Comparison of ENCODE assay signal across 20 cellular contexts in the genomic region with DNA sequence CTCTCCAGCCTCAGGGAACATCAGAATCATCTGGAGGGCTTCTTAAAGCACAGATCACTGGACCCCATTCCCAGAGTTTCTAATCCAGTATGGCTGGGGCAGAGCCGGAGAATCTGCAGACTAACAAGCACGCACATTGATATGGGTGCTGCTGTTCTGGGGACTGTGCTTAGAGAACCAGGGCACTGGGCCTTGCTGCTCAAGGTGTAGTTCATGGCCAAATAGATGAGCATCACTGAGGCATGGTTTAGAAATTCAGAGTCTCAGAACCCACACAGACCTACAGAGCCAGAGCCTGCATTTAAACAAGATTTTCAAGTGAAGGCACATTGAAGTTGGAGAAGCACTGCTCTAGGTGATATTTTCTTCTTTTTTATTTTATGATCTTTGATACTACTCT.
A peak's percentile ranks its signal among the peaks of the same experiment; 100 is the strongest.
DNase-seq lines count a peak whose midpoint lies in the region; ATAC-seq, FAIRE-seq and TF ChIP-seq lines count a peak whose summit lies in the region.
"Had no signal": no experiment of that assay in that cellular context is flagged by ENCODE, and none has a peak within 500 bp of the region (broad histone marks: within the 10 kb centered on the region; RNA-seq: fewer than 3 reads in every experiment).

No MANE protein-coding gene starts in this region.

- no peak overlapping the region for H3K27ac Mint-ChIP-seq in stimulated activated memory B cell treated with anti-CD40 and anti-IgM and Interleukin-4, amounts not matched to agents 10 μg/mL and 1 μg/mL and 100 μg/mL, for 72 hours
- H3K27ac Mint-ChIP-seq: B cell; CD4-positive, alpha-beta T cell; CD8-positive, alpha-beta T cell had no signal

- H3K4me3 Mint-ChIP-seq in stimulated activated memory B cell treated with anti-CD40 and anti-IgM and Interleukin-4, amounts not matched to agents 10 μg/mL and 1 μg/mL and 100 μg/mL, for 72 hours = no peak overlapping the region
- H3K4me3 Mint-ChIP-seq: B cell; CD4-positive, alpha-beta T cell; CD8-positive, alpha-beta T cell had no signal

- no peaks in the 10 kb centered on the region for H3K27me3 Mint-ChIP-seq in stimulated activated memory B cell treated with anti-CD40 and anti-IgM and Interleukin-4, amounts not matched to agents 10 μg/mL and 1 μg/mL and 100 μg/mL, for 72 hours
- H3K27me3 Mint-ChIP-seq: B cell; CD4-positive, alpha-beta T cell had no signal

- H3K4me1 Mint-ChIP-seq in stimulated activated memory B cell treated with anti-CD40 and anti-IgM and Interleukin-4, amounts not matched to agents 10 μg/mL and 1 μg/mL and 100 μg/mL, for 72 hours = no peaks in the 10 kb centered on the region
- H3K4me1 Mint-ChIP-seq: B cell had no signal

- no peaks in the 10 kb centered on the region for H4K20me1 ChIP-seq in K562 (replicated peaks; ENCODE audit: control insufficient read depth, insufficient read depth, low read length)
- H4K20me1 ChIP-seq: BLaER1 treated with 17β-estradiol and CSF1 and Interleukin-3, amounts not matched to agents 10 nM and 100 nM had no signal

- H3K9me1 ChIP-seq in K562 (ENCODE audit: control insufficient read depth, insufficient read depth, low read length) = no peaks in the 10 kb centered on the region

- DNase-seq in K562 (ENCODE audit: extremely low read depth in 1 of 4, low spot score in 3 of 4) (no peak), mesenchymal stem cell (no peak), NCI-H82 treated with DMSO at 0.1 percent for 48 hours (lab: John Stamatoyannopoulos, UW; ENCODE audit: unreplicated experiment) (no peak)
- DNase-seq: AML-193; Caco-2; Calu3; CD4-positive, alpha-beta T cell; CD8-positive, alpha-beta T cell; DMS79 treated with DMSO at 0.1 percent for 48 hours; GF-D8 had no signal

- no peak overlapping the region for H3K23ac ChIP-seq in mesenchymal stem cell (ENCODE audit: low read length in 2 of 2)

- POLR2A ChIA-PET in K562 (lab: Yijun Ruan, JAX) = interaction anchor here (0.6 kb wide), 1 partner anchor 17 kb away, joined by 3 read pairs; no protein-coding TSS in a partner anchor

- no peak overlapping the region for H3K4me3 ChIP-seq in K562
- H3K4me3 ChIP-seq in mesenchymal stem cell (ENCODE audit: insufficient read depth in 1 of 2, low read depth in 1 of 2, low read length in 2 of 2) = no peak overlapping the region
- H3K4me3 ChIP-seq: A549; BLaER1 treated with 17β-estradiol and CSF1 and Interleukin-3, amounts not matched to agents 10 nM and 100 nM had no signal

- ATAC-seq in K562 = peak; percentile 52
- peak; percentile 51 for ATAC-seq in stimulated activated memory B cell treated with anti-CD40 and anti-IgM and Interleukin-4, amounts not matched to agents 10 μg/mL and 1 μg/mL and 100 μg/mL, for 72 hours
- no peak for ATAC-seq in HG03520 (IDR thresholded peaks at IDR 0.05; ENCODE audit: unreplicated experiment)
- ATAC-seq: A549; CD8-positive, alpha-beta T cell had no signal

- H3K9me3 Mint-ChIP-seq in stimulated activated memory B cell treated with anti-CD40 and anti-IgM and Interleukin-4, amounts not matched to agents 10 μg/mL and 1 μg/mL and 100 μg/mL, for 72 hours = no peaks in the 10 kb centered on the region
- H3K9me3 Mint-ChIP-seq: CD4-positive, alpha-beta T cell; CD8-positive, alpha-beta T cell had no signal

- H3K4me2 ChIP-seq in K562 (ENCODE audit: insufficient read depth, low read length) (no peak overlapping the region), mesenchymal stem cell (ENCODE audit: low read length, poor library complexity, severe bottlenecking) (peak overlapping the region; percentile 16)
- H3K4me2 ChIP-seq: A549; BLaER1 treated with 17β-estradiol and CSF1 and Interleukin-3, amounts not matched to agents 10 nM and 100 nM had no signal

- in situ Hi-C loops in K562 (cut with MboI) = no loop called here

- H3K27me3 ChIP-seq in K562 (ENCODE audit: control insufficient read depth in 2 of 2, insufficient read depth in 2 of 2, low read length in 2 of 2) (no peaks in the 10 kb centered on the region), mesenchymal stem cell (ENCODE audit: control insufficient read depth in 1 of 2, insufficient read depth in 1 of 2, low read length in 2 of 2) (no peaks in the 10 kb centered on the region)
- H3K27me3 ChIP-seq: BLaER1 treated with 17β-estradiol and CSF1 and Interleukin-3, amounts not matched to agents 10 nM and 100 nM had no signal

- H3K36me3 Mint-ChIP-seq in stimulated activated memory B cell treated with anti-CD40 and anti-IgM and Interleukin-4, amounts not matched to agents 10 μg/mL and 1 μg/mL and 100 μg/mL, for 72 hours = no peaks in the 10 kb centered on the region
- H3K36me3 Mint-ChIP-seq: CD8-positive, alpha-beta T cell had no signal

- FAIRE-seq in K562 (lab: Jason Lieb, UNC) = no peak
- FAIRE-seq: A549, D721Med, GM12891, GM19239 had no signal

- whole genome bisulfite sequencing in K562 (ENCODE audit: insufficient coverage, low coverage, missing lambda C conversion rate) = 78% methylated on average over 2 of the region's 2 CpGs
- WGBS in mesenchymal stem cell = 97% methylated on average over 2 of the region's 2 CpGs

- H2BK12ac ChIP-seq in mesenchymal stem cell (ENCODE audit: low read length in 2 of 2) = no peak overlapping the region

- no peak overlapping the region for H2BK15ac ChIP-seq in mesenchymal stem cell (ENCODE audit: low read depth, poor library complexity, severe bottlenecking)

- peak overlapping the region in 1 of 2 experiments; percentile 28 for H3K14ac ChIP-seq in mesenchymal stem cell (ENCODE audit: low read length in 2 of 2)

- no peak for TF ChIP-seq POLR2A in K562 (conservative IDR thresholded peaks at IDR 0.05)

- no peak overlapping the region for H4K91ac ChIP-seq in mesenchymal stem cell (ENCODE audit: low read length)

- H3K79me1 ChIP-seq in mesenchymal stem cell (replicated peaks; ENCODE audit: low read length, poor library complexity, severe bottlenecking) = no peaks in the 10 kb centered on the region

- H2BK5ac ChIP-seq in mesenchymal stem cell (ENCODE audit: low read depth, low read length, poor library complexity, severe bottlenecking) = no peak overlapping the region

- no peaks in the 10 kb centered on the region for H3K79me2 ChIP-seq in K562 (ENCODE audit: control insufficient read depth, insufficient read depth, low read length)

- no peak for TF ChIP-seq RAD21 in K562 (CRISPR knock-in tag; conservative IDR thresholded peaks at IDR 0.05 in 1 of 2, IDR thresholded peaks at IDR 0.05 in 1 of 2)

- TF ChIP-seq EP300 in K562 (IDR thresholded peaks at IDR 0.05; ENCODE audit: low read length) = no peak

- no peak overlapping the region for H4K8ac ChIP-seq in mesenchymal stem cell (ENCODE audit: low read length)

- H3K4me1 ChIP-seq in K562 (replicated peaks in 1 of 2; ENCODE audit: control insufficient read depth in 2 of 2, insufficient read depth in 2 of 2, low read length in 2 of 2) (no peaks in the 10 kb centered on the region), mesenchymal stem cell (ENCODE audit: control insufficient read depth, insufficient read depth, low read depth, low read length) (no peaks in the 10 kb centered on the region)
- H3K4me1 ChIP-seq: A549; BLaER1 treated with 17β-estradiol and CSF1 and Interleukin-3, amounts not matched to agents 10 nM and 100 nM; Caco-2 had no signal

- H3K36me3 ChIP-seq in K562 (ENCODE audit: control insufficient read depth, insufficient read depth, low read length) (no peaks in the 10 kb centered on the region), mesenchymal stem cell (ENCODE audit: control insufficient read depth in 1 of 2, insufficient read depth in 2 of 2, low read depth in 1 of 2, low read length in 2 of 2) (no peaks in the 10 kb centered on the region)
- H3K36me3 ChIP-seq: BLaER1 treated with 17β-estradiol and CSF1 and Interleukin-3, amounts not matched to agents 10 nM and 100 nM had no signal

- H2AFZ ChIP-seq in K562 (ENCODE audit: low read depth, low read length) (no peak overlapping the region), mesenchymal stem cell (ENCODE audit: low read depth, low read length) (no peak overlapping the region)

- no peak overlapping the region for H3K9ac ChIP-seq in K562 (ENCODE audit: insufficient read depth in 1 of 2, low read depth in 2 of 2, low read length in 2 of 2)
- no peak overlapping the region for H3K9ac ChIP-seq in mesenchymal stem cell (ENCODE audit: low read length)
- H3K9ac ChIP-seq: BLaER1 treated with 17β-estradiol and CSF1 and Interleukin-3, amounts not matched to agents 10 nM and 100 nM had no signal

- H3K9me3 ChIP-seq in K562 (replicated peaks; ENCODE audit: control insufficient read depth, insufficient read depth, low read depth, low read length) = no peaks in the 10 kb centered on the region
- H3K9me3 ChIP-seq in mesenchymal stem cell (ENCODE audit: control insufficient read depth, low read length) = no peaks in the 10 kb centered on the region
- H3K9me3 ChIP-seq: A549; BLaER1 treated with 17β-estradiol and CSF1 and Interleukin-3, amounts not matched to agents 10 nM and 100 nM; Caco-2 had no signal

- H3K27ac ChIP-seq in K562 (ENCODE audit: extremely low read depth, low read depth, low read length) (no peak overlapping the region), mesenchymal stem cell (ENCODE audit: low read length, poor library complexity, severe bottlenecking) (no peak overlapping the region)
- H3K27ac ChIP-seq: 22Rv1; A549; BLaER1 treated with 17β-estradiol and CSF1 and Interleukin-3, amounts not matched to agents 10 nM and 100 nM; C4-2B had no signal

- H3K4ac ChIP-seq in mesenchymal stem cell (ENCODE audit: low read depth in 1 of 2, low read length in 2 of 2) = no peak overlapping the region

- BruUV-seq in K562 (replicated peaks; lab: Mats Ljungman, UMichigan) = no TSS peak

- H2AK5ac ChIP-seq in mesenchymal stem cell (ENCODE audit: low read length, severe bottlenecking) = no peak overlapping the region

- no peak overlapping the region for H2BK120ac ChIP-seq in mesenchymal stem cell (ENCODE audit: low read depth, low read length)

- TF ChIP-seq CTCF in K562 (IDR thresholded peaks at IDR 0.05 in 2 of 3, conservative IDR thresholded peaks at IDR 0.05 in 1 of 3; ENCODE audit: insufficient read depth in 2 of 3, low read depth in 1 of 3, low read length in 3 of 3) = no peak

- H3K18ac ChIP-seq in mesenchymal stem cell (ENCODE audit: low read depth in 1 of 2, low read length in 2 of 2) = no peak overlapping the region

- intact Hi-C loops in K562 (cut with micrococcal nuclease) = no loop called here

- CTCF ChIA-PET in K562 (lab: Yijun Ruan, JAX; ENCODE audit: low intra/inter-chr PET ratio) = interaction anchor here (0.7 kb wide), 1 partner anchor 214 kb away, joined by 3 read pairs; no protein-coding TSS in a partner anchor

TF ChIP-seq in K562, 482 proteins besides CTCF, POLR2A, EP300 and RAD21:
- no peak for TF ChIP-seq ZNF707 (CRISPR knock-in tag; conservative IDR thresholded peaks at IDR 0.05)
- no peak for TF ChIP-seq ZKSCAN8 (CRISPR knock-in tag; IDR thresholded peaks at IDR 0.05)
- no peak for TF ChIP-seq EHMT2 (IDR thresholded peaks at IDR 0.05)
